Comparison of ENCODE assay signal across 9 cellular contexts in the genomic region with DNA sequence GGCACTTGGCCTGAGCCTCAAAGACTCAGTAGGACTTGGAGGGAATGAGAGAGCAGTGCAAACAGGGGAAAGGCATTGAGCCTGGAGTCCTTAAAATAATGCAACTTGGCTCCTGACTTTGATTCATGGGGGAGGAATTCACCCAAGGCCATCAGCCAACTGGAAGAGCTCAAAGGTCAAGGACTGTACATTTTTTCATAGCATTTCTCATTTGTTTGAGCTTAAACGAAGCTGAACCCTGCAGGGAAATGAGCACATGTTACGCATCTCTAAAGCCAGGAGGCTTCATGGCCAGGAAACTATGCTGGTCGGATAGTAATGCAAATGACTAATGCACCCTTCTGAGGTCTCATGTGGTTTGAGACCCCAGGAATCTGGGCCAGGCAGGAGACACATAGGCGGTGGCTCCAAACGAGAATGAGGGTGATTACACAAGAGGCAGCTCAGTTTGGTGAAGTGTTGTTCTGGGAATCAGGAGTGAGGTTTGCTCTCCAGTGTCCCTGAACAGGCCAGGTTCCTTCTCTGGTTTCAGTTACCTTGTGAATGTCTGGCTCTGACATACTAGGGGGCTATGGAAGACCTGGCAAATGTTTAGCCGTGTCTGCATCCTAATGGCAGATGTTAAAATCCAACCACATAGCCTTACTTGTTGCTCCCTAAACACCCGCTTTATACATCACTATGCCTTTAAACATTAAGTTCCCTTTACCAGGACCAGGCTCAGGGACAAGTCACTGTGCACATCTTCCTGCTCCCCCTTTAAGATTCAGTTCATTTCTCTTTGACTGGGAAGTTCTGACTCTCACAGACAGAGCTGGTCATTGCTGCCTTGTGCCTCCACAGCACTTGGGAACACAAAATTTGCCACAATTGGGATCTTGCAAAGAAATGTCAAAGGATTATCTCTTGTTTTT.
DNase-seq lines count a peak whose midpoint lies in the region; TF ChIP-seq lines count a peak whose summit lies in the region.
"Had no signal": no experiment of that assay in that cellular context is flagged by ENCODE, and none has a peak within 500 bp of the region (broad histone marks: within the 10 kb centered on the region; RNA-seq: fewer than 3 reads in every experiment).

No MANE protein-coding gene starts in this region.

- DNase-seq in AG10803 (ENCODE audit: low read depth): peak; percentile 100
- DNase-seq in NT2/D1 (ENCODE audit: low read depth, low spot score): peak; percentile 90
- DNase-seq in fibroblast of mammary gland (ENCODE audit: low read depth): peak; percentile 100
- DNase-seq in osteoblast (ENCODE audit: insufficient read length, low spot score, missing footprints): peak; percentile 83
- DNase-seq in NCI-H345 (lab: John Stamatoyannopoulos, UW): no peak
- no peak for DNase-seq in head of caudate nucleus
- no peak for DNase-seq in NCI-H1436 treated with DMSO at 0.1 percent for 48 hours (lab: John Stamatoyannopoulos, UW)
- DNase-seq in activated CD8-positive, alpha-beta memory T cell treated with anti-CD3 and anti-CD28 coated beads for 24 hours: no peak
- DNase-seq: stimulated activated CD8-positive, alpha-beta memory T cell treated with anti-CD3 and anti-CD28 coated beads, Interleukin-4, amount 100 ng/mL, for 48 hours had no signal

- intact Hi-C loops in head of caudate nucleus (cut with DNase I): no loop called here

- TF ChIP-seq CTCF in AG10803 (conservative IDR thresholded peaks at IDR 0.05; ENCODE audit: low read length) (no peak), fibroblast of mammary gland (conservative IDR thresholded peaks at IDR 0.05; ENCODE audit: control insufficient read depth, insufficient read depth, low read depth, low read length) (peak; percentile 16), osteoblast (IDR thresholded peaks at IDR 0.05; ENCODE audit: extremely low read depth, low read depth, low read length) (no peak)

- H3K27me3 ChIP-seq in NT2/D1 (ENCODE audit: insufficient read depth, insufficient read length): no peaks in the 10 kb centered on the region
- H3K27me3 ChIP-seq in osteoblast (ENCODE audit: insufficient read depth, low read length): no peaks in the 10 kb centered on the region

- H3K4me1 ChIP-seq in NT2/D1 (ENCODE audit: insufficient read depth, insufficient read length) (peaks cover 16% of the 10 kb centered on the region), osteoblast (ENCODE audit: insufficient read depth, low read length) (peaks cover 65% of the 10 kb centered on the region)

- H3K79me2 ChIP-seq in osteoblast (ENCODE audit: insufficient read depth, low read length): no peaks in the 10 kb centered on the region

- peak overlapping the region; percentile 98 for H3K27ac ChIP-seq in osteoblast (ENCODE audit: low read depth, low read length)

- H2AFZ ChIP-seq in osteoblast (ENCODE audit: low read length): no peak overlapping the region

- H4K20me1 ChIP-seq in osteoblast (ENCODE audit: insufficient read depth, low read length): no peaks in the 10 kb centered on the region

- H3K4me2 ChIP-seq in osteoblast (ENCODE audit: insufficient read depth, low read length): peak overlapping the region; percentile 49

- H3K9ac ChIP-seq in NT2/D1 (ENCODE audit: insufficient read length, low read depth): peak overlapping the region; percentile 12

- H3K4me3 ChIP-seq in AG10803 (ENCODE audit: low read length) (no peak overlapping the region), NT2/D1 (ENCODE audit: insufficient read length, low read depth) (no peak overlapping the region), fibroblast of mammary gland (ENCODE audit: control insufficient read depth, low read depth, low read length) (no peak overlapping the region), osteoblast (ENCODE audit: insufficient read depth, low read length) (no peak overlapping the region)

- H3K9me3 ChIP-seq in NT2/D1 (ENCODE audit: insufficient read depth, low read length) (peaks cover 6% of the 10 kb centered on the region; the same call in 1 of the 2 replicates), osteoblast (ENCODE audit: low read depth, low read length) (no peaks in the 10 kb centered on the region)

- H3K36me3 ChIP-seq in NT2/D1 (ENCODE audit: insufficient read depth, insufficient read length, low read length) (no peaks in the 10 kb centered on the region), osteoblast (ENCODE audit: insufficient read depth, low read length) (no peaks in the 10 kb centered on the region)

Comparison
In these comparisons a context has a peak if more than half of its experiments do, and no peak if none do; other contexts are left out.
1. DNase-seq: peak in AG10803 (single experiment), NT2/D1 (single experiment), fibroblast of mammary gland (single experiment) and osteoblast (single experiment); none in NCI-H345 (single experiment), head of caudate nucleus (0 of 42), NCI-H1436 treated with DMSO at 0.1 percent for 48 hours (single experiment) and activated CD8-positive, alpha-beta memory T cell treated with anti-CD3 and anti-CD28 coated beads for 24 hours (single experiment).